Comparison of ENCODE assay signal across 14 cellular contexts in genomic region chr10:129784286-129784685, GRCh38.
"Had no signal": no experiment of that assay in that cellular context is flagged by ENCODE, and none has a peak within 500 bp of the region (broad histone marks: within the 10 kb centered on the region; RNA-seq: fewer than 3 reads in every experiment).

No MANE protein-coding gene starts in this region.

- H3K4me1 ChIP-seq: transverse colon had no signal

- FAIRE-seq: islet of Langerhans had no signal

- H3K27me3 Mint-ChIP-seq: activated T-helper 17 cell treated with anti-CD3 and anti-CD28 coated beads, Interleukin-2, amount 50 U/mL, for 72 hours; naive thymus-derived CD4-positive, alpha-beta T cell had no signal

- DNase-seq: activated CD4-positive, CD25-positive, alpha-beta regulatory T cell treated with anti-CD3 and anti-CD28 coated beads, Interleukin-2, amount 50 U/mL, for 72 hours; activated naive CD4-positive, alpha-beta T cell treated with anti-CD3 and anti-CD28 coated beads for 36 hours; left colon; mammary epithelial cell; naive thymus-derived CD4-positive, alpha-beta T cell; right cardiac atrium; stimulated activated naive CD8-positive, alpha-beta T cell treated with anti-CD3 and anti-CD28 coated beads, Interleukin-15, Interleukin-2, amounts not matched to agents 100 U/mL and 50 U/mL, for 24 hours; T-helper 9 cell; transverse colon had no signal

- H3K9me3 ChIP-seq: transverse colon had no signal

- H3K4me2 ChIP-seq: smooth muscle cell had no signal

- H3K27ac ChIP-seq: dorsolateral prefrontal cortex, transverse colon had no signal

- H3K4me3 Mint-ChIP-seq: activated naive CD4-positive, alpha-beta T cell treated with anti-CD3 and anti-CD28 coated beads for 36 hours; activated T-helper 17 cell treated with anti-CD3 and anti-CD28 coated beads, Interleukin-2, amount 50 U/mL, for 72 hours; endodermal cell; naive thymus-derived CD4-positive, alpha-beta T cell had no signal

- ATAC-seq: activated T-helper 17 cell treated with anti-CD3 and anti-CD28 coated beads, Interleukin-2, amount 50 U/mL, for 72 hours; left colon; naive thymus-derived CD4-positive, alpha-beta T cell; right cardiac atrium; stimulated activated naive CD8-positive, alpha-beta T cell treated with anti-CD3 and anti-CD28 coated beads, Interleukin-15, Interleukin-2, amounts not matched to agents 100 U/mL and 50 U/mL, for 24 hours had no signal

- H3K4me1 Mint-ChIP-seq: activated T-helper 17 cell treated with anti-CD3 and anti-CD28 coated beads, Interleukin-2, amount 50 U/mL, for 72 hours had no signal

- H3K9me3 Mint-ChIP-seq: endodermal cell had no signal

- H3K27ac Mint-ChIP-seq: activated naive CD4-positive, alpha-beta T cell treated with anti-CD3 and anti-CD28 coated beads for 36 hours; activated T-helper 17 cell treated with anti-CD3 and anti-CD28 coated beads, Interleukin-2, amount 50 U/mL, for 72 hours; endodermal cell had no signal

- H3K4me3 ChIP-seq: dorsolateral prefrontal cortex, smooth muscle cell, transverse colon had no signal
